Comparison of ENCODE assay signal across 15 cellular contexts in the genomic region with DNA sequence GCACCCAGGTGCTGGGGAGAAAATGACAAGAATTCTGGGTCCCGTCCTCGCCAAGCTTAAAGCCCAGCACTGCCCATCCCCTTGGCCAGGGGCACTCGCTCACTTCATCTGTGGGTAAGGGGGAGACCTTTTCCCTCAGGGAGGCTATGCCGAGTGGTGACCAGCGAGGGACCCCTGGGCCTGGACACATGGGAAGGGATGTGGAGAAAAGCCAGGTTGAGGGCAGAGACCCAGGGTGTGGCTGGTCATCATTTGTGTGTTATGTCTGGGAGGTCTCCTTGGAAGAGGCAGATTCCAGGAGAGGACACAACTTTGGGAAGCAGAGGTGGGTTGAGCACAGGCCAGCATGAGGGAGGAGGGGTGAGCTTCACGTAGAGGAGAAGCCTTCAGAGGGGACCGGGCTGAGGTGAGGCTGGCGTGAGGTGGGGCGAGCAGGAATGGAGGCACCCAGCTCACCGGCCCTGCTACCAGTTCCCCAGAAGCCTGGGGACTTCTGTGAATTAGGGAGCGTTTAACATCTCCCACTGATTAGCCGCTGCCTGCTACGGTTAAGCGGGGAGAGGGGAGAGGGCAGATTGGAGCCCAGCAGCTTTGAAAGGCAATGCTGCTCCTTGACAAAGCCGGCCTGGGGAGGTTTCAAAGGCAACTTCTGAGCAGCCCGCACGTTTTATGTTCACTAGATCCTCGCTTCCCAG.
"Had no signal": no experiment of that assay in that cellular context is flagged by ENCODE, and none has a peak within 500 bp of the region (broad histone marks: within the 10 kb centered on the region; RNA-seq: fewer than 3 reads in every experiment).

No MANE protein-coding gene starts in this region.

- H3K36me3 ChIP-seq: colonic mucosa, esophagus squamous epithelium, gastrocnemius medialis, prostate gland had no signal

- H3K4me3 Mint-ChIP-seq: activated CD4-positive, alpha-beta memory T cell treated with anti-CD3 and anti-CD28 coated beads, Interleukin-2, amount 10 ng/mL, durations not matched to agents 7 days and 5 days; activated CD4-positive, alpha-beta T cell treated with anti-CD3 and anti-CD28 coated beads, Interleukin-2, amount 10 ng/mL, durations not matched to agents 24 days and 14 days; activated T-helper 1 cell treated with anti-CD3 and anti-CD28 coated beads, Interleukin-12 subunit alpha, Interleukin-12 subunit beta, Interleukin-2, Interleukin-4 antibody, amounts not matched to agents 30 ng/mL and 10 ng/mL and 1 ng/mL, durations not matched to agents 14 hours and 24 hours and 36 hours; T-helper 2 cell treated with Interferon-gamma antibody and Interleukin-4, amounts not matched to agents 5 μg/mL and 100 μg/mL, for 36 hours had no signal

- H3K27me3 ChIP-seq: colonic mucosa, gastrocnemius medialis had no signal

- H3K27ac Mint-ChIP-seq: activated CD4-positive, alpha-beta memory T cell treated with anti-CD3 and anti-CD28 coated beads, Interleukin-2, amount 10 ng/mL, durations not matched to agents 7 days and 5 days; activated CD4-positive, alpha-beta T cell treated with anti-CD3 and anti-CD28 coated beads, Interleukin-2, amount 10 ng/mL, durations not matched to agents 24 days and 14 days; activated naive CD4-positive, alpha-beta T cell treated with anti-CD3 and anti-CD28 coated beads, Interleukin-2, amount 50 U/mL, for 72 hours; activated T-helper 1 cell treated with anti-CD3 and anti-CD28 coated beads, Interleukin-12 subunit alpha, Interleukin-12 subunit beta, Interleukin-2, Interleukin-4 antibody, amounts not matched to agents 30 ng/mL and 10 ng/mL and 1 ng/mL, durations not matched to agents 14 hours and 24 hours and 36 hours; T-helper 2 cell treated with Interferon-gamma antibody and Interleukin-4, amounts not matched to agents 5 μg/mL and 100 μg/mL, for 36 hours had no signal

- ATAC-seq: activated naive CD4-positive, alpha-beta T cell treated with anti-CD3 and anti-CD28 coated beads, Interleukin-2, amount 50 U/mL, for 72 hours; gastrocnemius medialis had no signal

- H3K9me3 ChIP-seq: colonic mucosa, esophagus squamous epithelium, gastrocnemius medialis, prostate gland had no signal

- H3K4me3 ChIP-seq: colonic mucosa, esophagus squamous epithelium, gastrocnemius medialis, prostate gland had no signal

- H3K9me3 Mint-ChIP-seq: activated CD4-positive, alpha-beta memory T cell treated with anti-CD3 and anti-CD28 coated beads, Interleukin-2, amount 10 ng/mL, durations not matched to agents 7 days and 5 days; activated CD4-positive, alpha-beta T cell treated with anti-CD3 and anti-CD28 coated beads, Interleukin-2, amount 10 ng/mL, durations not matched to agents 24 days and 14 days; activated naive CD4-positive, alpha-beta T cell treated with anti-CD3 and anti-CD28 coated beads, Interleukin-2, amount 50 U/mL, for 72 hours; activated T-helper 1 cell treated with anti-CD3 and anti-CD28 coated beads, Interleukin-12 subunit alpha, Interleukin-12 subunit beta, Interleukin-2, Interleukin-4 antibody, amounts not matched to agents 30 ng/mL and 10 ng/mL and 1 ng/mL, durations not matched to agents 14 hours and 24 hours and 36 hours; T-helper 2 cell treated with Interferon-gamma antibody and Interleukin-4, amounts not matched to agents 5 μg/mL and 100 μg/mL, for 36 hours had no signal

- DNase-seq: activated CD4-positive, alpha-beta memory T cell treated with anti-CD3 and anti-CD28 coated beads, Interleukin-2, amount 10 ng/mL, durations not matched to agents 7 days and 5 days; activated CD4-positive, alpha-beta T cell treated with anti-CD3 and anti-CD28 coated beads, Interleukin-2, amount 10 ng/mL, durations not matched to agents 24 days and 14 days; colonic mucosa; esophagus squamous epithelium; gastrocnemius medialis; head of caudate nucleus; hypothalamus; left ventricle myocardium superior; stimulated activated CD4-positive, alpha-beta T cell treated with anti-CD3 and anti-CD28 coated beads, Interleukin-4, amount 100 ng/mL, for 24 hours; stimulated activated naive CD4-positive, alpha-beta T cell treated with Interleukin-2 at 50 U/mL for 16 hours had no signal

- H3K4me1 ChIP-seq: colonic mucosa, gastrocnemius medialis, prostate gland had no signal

- H3K4me1 Mint-ChIP-seq: activated CD4-positive, alpha-beta T cell treated with anti-CD3 and anti-CD28 coated beads, Interleukin-2, amount 10 ng/mL, durations not matched to agents 24 days and 14 days had no signal

- H3K27ac ChIP-seq: colonic mucosa, esophagus squamous epithelium, gastrocnemius medialis, prostate gland, VCaP had no signal

- H3K36me3 Mint-ChIP-seq: activated naive CD4-positive, alpha-beta T cell treated with anti-CD3 and anti-CD28 coated beads, Interleukin-2, amount 50 U/mL, for 72 hours had no signal
